In the genomic region with DNA sequence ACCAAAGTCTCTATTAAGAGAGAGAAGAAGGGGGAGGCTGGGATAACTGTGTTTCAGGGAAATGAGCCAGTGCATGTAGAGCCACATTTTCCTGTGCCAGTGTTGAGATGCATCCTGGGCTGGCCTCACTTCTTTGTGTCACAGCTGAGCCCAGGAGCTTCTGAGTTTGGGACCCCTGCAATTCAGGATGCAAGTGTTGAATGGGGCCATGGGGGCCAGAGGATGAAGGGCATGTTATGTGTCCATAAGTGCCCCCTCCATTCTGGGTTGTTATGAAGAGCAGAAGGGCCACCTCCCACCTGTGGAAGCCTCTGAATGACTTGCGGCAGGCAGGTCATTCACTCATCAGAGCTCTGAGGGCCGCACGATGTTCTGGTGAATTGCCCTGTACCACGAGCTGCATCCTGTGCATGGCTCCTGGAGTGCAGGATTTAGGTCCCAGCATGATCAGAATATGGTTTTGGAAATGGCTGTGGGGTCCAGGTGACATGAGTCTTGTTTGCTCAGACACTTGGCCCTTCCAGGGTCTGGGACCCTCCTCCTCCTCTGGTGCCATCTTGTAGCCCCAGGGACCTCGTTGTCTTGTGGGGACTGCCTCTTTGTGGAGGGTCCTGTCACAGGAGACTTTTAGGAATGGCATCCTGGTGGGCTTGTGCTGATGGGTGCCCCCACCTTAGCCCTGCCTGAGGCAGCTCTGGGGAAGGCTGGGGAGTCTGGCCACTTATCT, we compare ENCODE assay signal across 15 cellular contexts.
DNase-seq lines count a peak whose midpoint lies in the region; ATAC-seq and TF ChIP-seq lines count a peak whose summit lies in the region.
"Had no signal": no experiment of that assay in that cellular context is flagged by ENCODE, and none has a peak within 500 bp of the region (broad histone marks: within the 10 kb centered on the region; RNA-seq: fewer than 3 reads in every experiment).

No MANE protein-coding gene starts in this region.

- H2BK120ac ChIP-seq in mesendoderm (ENCODE audit: low read depth, low read length): no peak overlapping the region

- H3K27me3 Mint-ChIP-seq in osteocyte (ENCODE audit: unreplicated experiment): peaks cover 30% of the 10 kb centered on the region
- peaks cover 3% of the 10 kb centered on the region for H3K27me3 Mint-ChIP-seq in GM23338 (ENCODE audit: insufficient read depth, low read depth, poor library complexity)

- no peak for TF ChIP-seq POLR2A in uterus (IDR thresholded peaks at IDR 0.05)

- H3K4me2 ChIP-seq in mesendoderm (ENCODE audit: low read length) (no peak overlapping the region), GM23338 (no peak overlapping the region)

- H4K5ac ChIP-seq in mesendoderm (ENCODE audit: low read length): no peak overlapping the region

- no peak overlapping the region for H3K56ac ChIP-seq in mesendoderm (ENCODE audit: low read length)

- H3K79me2 ChIP-seq in mesendoderm (ENCODE audit: control insufficient read depth, insufficient read depth, low read length): no peaks in the 10 kb centered on the region
- no peaks in the 10 kb centered on the region for H3K79me2 ChIP-seq in GM23338 (replicated peaks; ENCODE audit: insufficient read depth)

- no peak for ATAC-seq in GM23338
- ATAC-seq: HCT116 had no signal

- no peak overlapping the region for H2AK5ac ChIP-seq in mesendoderm (ENCODE audit: low read length)

- DNase-seq in WERI-Rb-1 (no peak), mesendoderm (no peak), osteocyte (ENCODE audit: extremely low spot score, unreplicated experiment) (peak; percentile 56), NK-92 (lab: John Stamatoyannopoulos, UW; ENCODE audit: unreplicated experiment) (no peak), GM23338 (ENCODE audit: low spot score) (no peak), uterus (no peak)
- DNase-seq: C1 segment of cervical spinal cord, Calu3, DMS53, DMS79 treated with DMSO at 0.1 percent for 48 hours, GF-D8, H9, HFFc6 had no signal

- H3K9me3 ChIP-seq in WERI-Rb-1 (ENCODE audit: severe bottlenecking) (no peaks in the 10 kb centered on the region), uterus (no peaks in the 10 kb centered on the region)

- H4K8ac ChIP-seq in mesendoderm (ENCODE audit: low read depth, low read length): no peak overlapping the region

- no peaks in the 10 kb centered on the region for H4K20me1 ChIP-seq in GM23338 (replicated peaks; ENCODE audit: insufficient read depth)

- no peak overlapping the region for H3K9ac ChIP-seq in mesendoderm (ENCODE audit: low read length)

- peaks cover 14% of the 10 kb centered on the region; the same call in 1 of the 2 replicates for H3K9me2 ChIP-seq in GM23338 (ENCODE audit: insufficient read depth)

- no peak overlapping the region for H2BK5ac ChIP-seq in mesendoderm (ENCODE audit: low read length)

- H3F3A ChIP-seq in GM23338 (replicated peaks; ENCODE audit: low read depth): no peaks in the 10 kb centered on the region

- H3K36me3 ChIP-seq in WERI-Rb-1 (no peaks in the 10 kb centered on the region), mesendoderm (ENCODE audit: control insufficient read depth, insufficient read depth, low read length) (no peaks in the 10 kb centered on the region), GM23338 (ENCODE audit: insufficient read depth) (no peaks in the 10 kb centered on the region), uterus (no peaks in the 10 kb centered on the region)

- H3K27ac ChIP-seq in WERI-Rb-1 (peak overlapping the region; percentile 80), mesendoderm (ENCODE audit: low read depth, low read length) (no peak overlapping the region), GM23338 (ENCODE audit: low read depth) (no peak overlapping the region), uterus (no peak overlapping the region)

- no peak overlapping the region for H3K18ac ChIP-seq in mesendoderm (ENCODE audit: low read length)

- no peak overlapping the region for H2AFZ ChIP-seq in GM23338

- H2BK15ac ChIP-seq in mesendoderm (replicated peaks; ENCODE audit: low read depth): no peak overlapping the region

- H3K27ac Mint-ChIP-seq in osteocyte (ENCODE audit: unreplicated experiment) (no peak overlapping the region), GM23338 (no peak overlapping the region)
- H3K27ac Mint-ChIP-seq: CD4-positive, alpha-beta memory T cell; H9; HFFc6 had no signal

- H3K4me3 ChIP-seq in WERI-Rb-1 (ENCODE audit: low read depth, low read length) (no peak overlapping the region), mesendoderm (ENCODE audit: low read length) (no peak overlapping the region), GM23338 (no peak overlapping the region), uterus (no peak overlapping the region)

- TF ChIP-seq CTCF in WERI-Rb-1 (IDR thresholded peaks at IDR 0.05; ENCODE audit: low read depth, low read length) (no peak), osteocyte (IDR thresholded peaks at IDR 0.05) (no peak), GM23338 (conservative IDR thresholded peaks at IDR 0.05; ENCODE audit: low read depth in 2 of 2) (no peak), uterus (IDR thresholded peaks at IDR 0.05) (no peak)

- no peaks in the 10 kb centered on the region for H3K79me1 ChIP-seq in mesendoderm (ENCODE audit: low read length)

- H3K27me3 ChIP-seq in WERI-Rb-1 (ENCODE audit: insufficient read depth, low read depth, severe bottlenecking) (no peaks in the 10 kb centered on the region), mesendoderm (ENCODE audit: insufficient read depth, low read length, poor library complexity) (no peaks in the 10 kb centered on the region), GM23338 (ENCODE audit: insufficient read depth) (no peaks in the 10 kb centered on the region), uterus (no peaks in the 10 kb centered on the region)

- intact Hi-C loops in uterus (cut with DNase I; ENCODE audit: low total_unique reads): no loop called here

- no CpG with 5 or more reads among the region's 5 CpGs for WGBS in mesendoderm (ENCODE audit: extremely low coverage, insufficient coverage, low lambda C conversion rate)

- no peak overlapping the region for H3K4ac ChIP-seq in mesendoderm (ENCODE audit: low read depth, low read length)

- H3K9me3 Mint-ChIP-seq in osteocyte (ENCODE audit: unreplicated experiment) (peaks cover 3% of the 10 kb centered on the region), GM23338 (peaks cover 10% of the 10 kb centered on the region)
- H3K9me3 Mint-ChIP-seq: HFFc6 had no signal

- H3K4me1 Mint-ChIP-seq in osteocyte (ENCODE audit: unreplicated experiment) (no peaks in the 10 kb centered on the region), GM23338 (peaks cover 12% of the 10 kb centered on the region)
- H3K4me1 Mint-ChIP-seq: CD4-positive, alpha-beta memory T cell had no signal

- H3K4me1 ChIP-seq in mesendoderm (ENCODE audit: control insufficient read depth, low read depth, low read length): peaks cover 7% of the 10 kb centered on the region
- 0 out of 2 replicates have a peak, but pooled peaks cover 4% of the 10 kb centered on the region for H3K4me1 ChIP-seq in GM23338 (ENCODE audit: insufficient read depth)
- no peaks in the 10 kb centered on the region for H3K4me1 ChIP-seq in uterus

- H3K4me3 Mint-ChIP-seq in osteocyte (ENCODE audit: unreplicated experiment): no peak overlapping the region
- H3K4me3 Mint-ChIP-seq in GM23338: no peak overlapping the region
- H3K4me3 Mint-ChIP-seq: CD4-positive, alpha-beta memory T cell; H9; HFFc6 had no signal

- H3K23ac ChIP-seq in mesendoderm (ENCODE audit: low read length): peak overlapping the region; percentile 50

- H3K36me3 Mint-ChIP-seq in osteocyte (ENCODE audit: unreplicated experiment) (no peaks in the 10 kb centered on the region), GM23338 (ENCODE audit: low read depth) (no peaks in the 10 kb centered on the region)
- H3K36me3 Mint-ChIP-seq: CD4-positive, alpha-beta memory T cell had no signal

TF ChIP-seq in GM23338, 12 proteins besides CTCF, POLR2A, EP300 and RAD21 (continues in another document):
- no peak for TF ChIP-seq EZH2phosphoT487 (IDR thresholded peaks at IDR 0.05; ENCODE audit: unreplicated experiment)
- no peak for TF ChIP-seq ETS1 (IDR thresholded peaks at IDR 0.05)
- TF ChIP-seq POLR2AphosphoS5 (IDR thresholded peaks at IDR 0.05; ENCODE audit: low read depth): no peak
- no peak for TF ChIP-seq CREB1 (CRISPR knock-in tag; IDR thresholded peaks at IDR 0.05; ENCODE audit: low read depth)
- no peak for TF ChIP-seq ZNF114 (CRISPR knock-in tag; IDR thresholded peaks at IDR 0.05)
- no peak for TF ChIP-seq ZNF331 (CRISPR knock-in tag; IDR thresholded peaks at IDR 0.05; ENCODE audit: low read depth)
